In the genomic region with DNA sequence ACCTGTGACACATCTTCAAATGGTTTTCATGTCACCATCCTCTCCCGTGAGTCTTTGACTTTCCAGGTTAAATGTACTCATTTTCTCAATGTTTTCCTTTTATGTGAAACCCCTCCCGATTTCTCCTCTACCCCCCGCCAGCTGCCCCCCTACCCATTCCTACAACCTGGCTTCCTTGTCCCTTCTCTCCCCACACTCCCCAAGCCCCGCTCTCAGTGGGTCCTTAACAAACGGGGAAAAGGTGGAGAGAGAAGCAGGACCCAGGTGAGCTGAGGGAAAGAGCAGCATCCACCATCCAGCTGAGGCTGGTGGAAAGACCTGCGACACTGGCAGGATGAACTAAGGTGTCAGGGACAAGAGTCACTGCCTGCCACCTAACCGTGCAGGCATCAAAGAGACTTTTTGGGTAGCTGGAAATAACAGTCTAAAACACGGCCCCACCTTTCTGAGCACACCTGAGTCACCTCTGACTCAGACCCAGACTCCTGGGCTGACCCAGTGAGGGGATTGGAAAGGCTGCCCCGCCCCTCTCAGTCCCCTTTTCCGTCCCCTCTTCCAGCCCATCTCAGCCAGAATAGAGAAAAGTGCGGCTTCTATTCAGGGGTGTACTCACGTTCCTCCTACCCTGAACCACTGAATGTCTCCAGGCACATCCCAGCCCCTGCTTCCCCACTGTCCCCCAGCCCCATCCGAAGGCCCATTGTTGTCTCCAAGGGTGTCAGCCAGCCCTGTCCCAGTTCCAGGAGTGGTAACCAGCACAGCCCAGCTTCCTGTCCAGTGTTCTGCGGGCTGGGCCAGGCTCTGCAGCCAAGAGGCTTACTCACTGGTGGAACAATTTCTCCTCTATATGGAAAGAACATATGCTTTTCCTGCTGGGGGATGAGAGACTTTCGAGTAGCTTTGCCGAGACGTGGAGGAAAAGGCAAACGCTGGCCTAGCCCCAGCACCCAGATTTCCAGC, we compare ENCODE assay signal across 11 cellular contexts. TPM values are rescaled to one million over a fixed set of nuclear protein-coding genes. Genes with fewer than 3 reads are reported as not detected.
DNase-seq lines count a peak whose midpoint lies in the region; ATAC-seq and TF ChIP-seq lines count a peak whose summit lies in the region.
"Had no signal": no experiment of that assay in that cellular context is flagged by ENCODE, and none has a peak within 500 bp of the region (broad histone marks: within the 10 kb centered on the region; RNA-seq: fewer than 3 reads in every experiment).

No MANE protein-coding gene starts in this region.

- peak in 3 of 4 donors; percentile 58 to 80 (median 66) for ATAC-seq in heart left ventricle
- ATAC-seq in Right ventricle myocardium superior (ENCODE audit: poor library complexity): no peak
- ATAC-seq in GM18517 (IDR thresholded peaks at IDR 0.05; ENCODE audit: unreplicated experiment): no peak

- H4K20me1 ChIP-seq in OCI-LY7 (ENCODE audit: insufficient read depth, low read length): no peaks in the 10 kb centered on the region
- H4K20me1 ChIP-seq: BLaER1 treated with 17β-estradiol and CSF1 and Interleukin-3, amounts not matched to agents 10 nM and 100 nM had no signal

- H3K4me1 ChIP-seq in heart left ventricle (peaks cover 0 to 12% (median 2%) of the 10 kb centered on the region in 12 donors), OCI-LY7 (ENCODE audit: insufficient read depth, low read length, poor library complexity, severe bottlenecking) (peaks cover 36% of the 10 kb centered on the region)
- H3K4me1 ChIP-seq: breast epithelium, neural progenitor cell had no signal

- H3K4me2 ChIP-seq in OCI-LY7 (ENCODE audit: low read length): no peak overlapping the region
- H3K4me2 ChIP-seq: BLaER1 treated with 17β-estradiol and CSF1 and Interleukin-3, amounts not matched to agents 10 nM and 100 nM; neural progenitor cell had no signal

- H3K9me3 ChIP-seq in heart left ventricle (no peaks in the 10 kb centered on the region), OCI-LY7 (ENCODE audit: low read length) (peaks cover 13% of the 10 kb centered on the region; the same call in 1 of the 2 replicates)
- H3K9me3 ChIP-seq: BLaER1 treated with 17β-estradiol and CSF1 and Interleukin-3, amounts not matched to agents 10 nM and 100 nM; breast epithelium had no signal

- no TSS peak for BruUV-seq in OCI-LY7 (replicated peaks; lab: Mats Ljungman, UMichigan)

- H3K36me3 ChIP-seq in heart left ventricle (no peaks in the 10 kb centered on the region), OCI-LY7 (ENCODE audit: insufficient read depth, low read length) (peaks cover 39% of the 10 kb centered on the region)
- H3K36me3 ChIP-seq: BLaER1 treated with 17β-estradiol and CSF1 and Interleukin-3, amounts not matched to agents 10 nM and 100 nM; breast epithelium; neural progenitor cell had no signal

- intact Hi-C loops in heart left ventricle (cut with DNase I): loop anchor here in 6 of 10 donors (5.0 to 10.0 kb wide), 2 partner anchors 173 to 236 kb away; partner anchors contain the start of gene HAPLN3 (in 2 of the 6)
- intact Hi-C loops in Right ventricle myocardium superior (cut with DNase I): loop anchor here (5.0 kb wide), 1 partner anchor 173 kb away; no protein-coding TSS in a partner anchor
- intact Hi-C loops in OCI-LY7 (cut with micrococcal nuclease; ENCODE audit: unreplicated experiment): no loop called here

- H3K4me3 ChIP-seq in heart left ventricle (no peak overlapping the region), cardiac fibroblast (replicated peaks in 1 of 2; ENCODE audit: low read depth in 2 of 2, low read length in 2 of 2) (no peak overlapping the region), OCI-LY7 (ENCODE audit: low read depth, low read length, poor library complexity, severe bottlenecking) (no peak overlapping the region)
- H3K4me3 ChIP-seq: BLaER1 treated with 17β-estradiol and CSF1 and Interleukin-3, amounts not matched to agents 10 nM and 100 nM; breast epithelium; neural progenitor cell had no signal

- CTCF ChIA-PET in OCI-LY7 (lab: Charles Lee; ENCODE audit: unreplicated experiment): no interaction called here

- H3K9me2 ChIP-seq in OCI-LY7 (ENCODE audit: insufficient read depth, low read length): no peaks in the 10 kb centered on the region

- TF ChIP-seq CTCF in heart left ventricle (IDR thresholded peaks at IDR 0.05): no peak
- no peak for TF ChIP-seq CTCF in cardiac fibroblast (IDR thresholded peaks at IDR 0.05; ENCODE audit: low read depth, low read length)
- no peak for TF ChIP-seq CTCF in OCI-LY7 (conservative IDR thresholded peaks at IDR 0.05; ENCODE audit: low read length)

- no peak overlapping the region for H2AFZ ChIP-seq in OCI-LY7 (ENCODE audit: low read length)
- H2AFZ ChIP-seq: neural progenitor cell had no signal

- H3K27ac ChIP-seq in heart left ventricle (peak overlapping the region in 1 of 12 donors; percentile 45), OCI-LY7 (ENCODE audit: low read depth, low read length, poor library complexity, severe bottlenecking) (no peak overlapping the region)
- H3K27ac ChIP-seq: BLaER1 treated with 17β-estradiol and CSF1 and Interleukin-3, amounts not matched to agents 10 nM and 100 nM; breast epithelium; neural progenitor cell had no signal

- no peaks in the 10 kb centered on the region for H3K79me2 ChIP-seq in OCI-LY7 (ENCODE audit: insufficient read depth, low read depth, low read length)

- POLR2A ChIA-PET in OCI-LY7 (lab: Charles Lee): interaction anchor here (0.6 to 1.7 kb wide), 3 partner anchors 21 to 185 kb away, joined by 3 to 4 read pairs (median 3); partner anchors contain the start of gene ISG20

- no peaks in the 10 kb centered on the region for H3K27me3 ChIP-seq in heart left ventricle
- H3K27me3 ChIP-seq: BLaER1 treated with 17β-estradiol and CSF1 and Interleukin-3, amounts not matched to agents 10 nM and 100 nM; breast epithelium; neural progenitor cell had no signal

- TF ChIP-seq POLR2A in heart left ventricle (IDR thresholded peaks at IDR 0.05): no peak

- DNase-seq in heart left ventricle: no peak
- DNase-seq in Right ventricle myocardium superior: no peak
- peak; percentile 75 to 78 for DNase-seq in cardiac fibroblast (ENCODE audit: low read depth in 2 of 2)
- DNase-seq in medulla oblongata (ENCODE audit: extremely low spot score): peak; percentile 63
- DNase-seq in SIG-M5 treated with dmso at 0.1 percent for 504 hours (lab: John Stamatoyannopoulos, UW; ENCODE audit: unreplicated experiment): no peak
- DNase-seq in OCI-LY7 (ENCODE audit: low spot score): no peak
- no peak for DNase-seq in DMS 273 (lab: John Stamatoyannopoulos, UW; ENCODE audit: unreplicated experiment)

- WGBS in heart left ventricle, 4 donors: 62 to 79% (median 69%) methylated on average over 15 to 18 of the region's 18 CpGs

RNA-seq across cellular contexts. Expression of gene ISG20, which starts 20.4 kb away (rescaled TPM):
- 10 to 100 TPM in 2 of 9 donors, 1 to 10 TPM in 7; 1.5 to 24.2 (median 4.9) TPM for total RNA-seq in heart left ventricle
- 10 to 100 TPM in 1 of 2 donors, 1 to 10 TPM in 1; 3.1 to 10.3 TPM for polyA plus RNA-seq in heart left ventricle
- 2.5 TPM for total RNA-seq in Right ventricle myocardium superior
- total RNA-seq in OCI-LY7 (2014; rRNA removed; shearing (Covaris generic)): 345 and 502 TPM in 2 replicates
- 244 and 310 TPM in 2 replicates for total RNA-seq in OCI-LY7 (2022)

RNA-seq across cellular contexts. Expression of gene AEN, which starts 38.1 kb away (rescaled TPM):
- 10 to 100 TPM in 2 of 9 donors, 1 to 10 TPM in 7; 4.5 to 11.9 (median 6.6) TPM for total RNA-seq in heart left ventricle
- 10 to 100 TPM in 1 of 2 donors, 1 to 10 TPM in 1; 3.8 to 21.8 TPM for polyA plus RNA-seq in heart left ventricle
- 10.0 TPM for total RNA-seq in Right ventricle myocardium superior
- 55.9 and 66.6 TPM in 2 replicates for total RNA-seq in OCI-LY7 (2014; rRNA removed; shearing (Covaris generic))
- total RNA-seq in OCI-LY7 (2022): 41.7 and 43.1 TPM in 2 replicates

Comparison
In these comparisons a context has a peak if more than half of its experiments do, and no peak if none do; other contexts are left out.
1. ATAC-seq: peak in heart left ventricle (3 of 4); none in Right ventricle myocardium superior (single experiment) and GM18517 (single experiment).
2. DNase-seq: peak in cardiac fibroblast (2 of 2) and medulla oblongata (single experiment); none in heart left ventricle (0 of 5), Right ventricle myocardium superior (single experiment), SIG-M5 treated with dmso at 0.1 percent for 504 hours (single experiment), OCI-LY7 (single experiment) and DMS 273 (single experiment).
3. RNA of gene ISG20, which starts 20.4 kb away (total RNA-seq): 244 to 502 TPM in OCI-LY7; 1.5 to 24.2 TPM in heart left ventricle and 2.5 TPM in Right ventricle myocardium superior (single experiment); every median in the first group is over 4 times any median in the second.